Comparison of ENCODE assay signal across 27 cellular contexts in genomic region chr3:149720918-149721317, GRCh38.
"Had no signal": no experiment of that assay in that cellular context is flagged by ENCODE, and none has a peak within 500 bp of the region (broad histone marks: within the 10 kb centered on the region; RNA-seq: fewer than 3 reads in every experiment).

No MANE protein-coding gene starts in this region.

- ATAC-seq: psoas muscle; right cardiac atrium; right lobe of liver; stimulated activated effector memory CD8-positive, alpha-beta T cell treated with anti-CD3 and anti-CD28 coated beads, Interleukin-12 subunit alpha, Interleukin-12 subunit beta, amount 100 ng/mL, for 72 hours; stimulated activated naive B cell treated with anti-CD40 and anti-IgM and Interleukin-4, amounts not matched to agents 10 μg/mL and 1 μg/mL and 100 μg/mL, for 72 hours had no signal

- H3K4me3 Mint-ChIP-seq: nephron; neural progenitor cell; stimulated activated effector memory CD8-positive, alpha-beta T cell treated with anti-CD3 and anti-CD28 coated beads, Interleukin-12 subunit alpha, Interleukin-12 subunit beta, amount 100 ng/mL, for 72 hours; stimulated activated naive B cell treated with anti-CD40 and anti-IgM and Interleukin-4, amounts not matched to agents 10 μg/mL and 1 μg/mL and 100 μg/mL, for 72 hours; stimulated activated naive CD8-positive, alpha-beta T cell treated with anti-CD3 and anti-CD28 coated beads, Interleukin-15, Interleukin-2, amounts not matched to agents 100 ng/mL and 50 ng/mL, for 24 hours had no signal

- H3K4me1 ChIP-seq: neural progenitor cell, psoas muscle, right lobe of liver, thyroid gland, vagina had no signal

- H3K79me2 ChIP-seq: parathyroid adenoma had no signal

- H3K9ac ChIP-seq: neural progenitor cell, parathyroid adenoma had no signal

- DNase-seq: occipital lobe; ovary; posterior cingulate gyrus; psoas muscle; right cardiac atrium; right lobe of liver; sigmoid colon; small intestine; stimulated activated CD4-positive, alpha-beta T cell treated with anti-CD3 and anti-CD28 coated beads, Interleukin-15, amount 100 ng/mL, for 24 hours; stimulated activated CD4-positive, alpha-beta T cell treated with anti-CD3 and anti-CD28 coated beads, Interleukin-2, amount 100 ng/mL, for 24 hours; stimulated activated CD4-positive, alpha-beta T cell treated with anti-CD3 and anti-CD28 coated beads, Interleukin-2, amount 100 ng/mL, for 48 hours; stimulated activated CD4-positive, alpha-beta T cell treated with anti-CD3 and anti-CD28 coated beads, Interleukin-4, amount 100 ng/mL, for 24 hours; stimulated activated naive B cell treated with anti-CD40 and anti-IgM and Interleukin-4, amounts not matched to agents 10 μg/mL and 1 μg/mL and 100 μg/mL, for 72 hours; stimulated activated naive CD4-positive, alpha-beta T cell treated with Interleukin-2 at 50 U/mL for 16 hours; stomach; thyroid gland; upper lobe of left lung had no signal

- H3K9me3 ChIP-seq: right lobe of liver, thyroid gland, upper lobe of left lung, vagina had no signal

- H2AFZ ChIP-seq: neural progenitor cell, parathyroid adenoma had no signal

- H3K4me3 ChIP-seq: neural progenitor cell, ovary, psoas muscle, right lobe of liver, sigmoid colon, stomach, thoracic aorta, thyroid gland, tibial nerve, upper lobe of left lung, vagina had no signal

- H3K36me3 Mint-ChIP-seq: neural progenitor cell; stimulated activated effector memory CD8-positive, alpha-beta T cell treated with anti-CD3 and anti-CD28 coated beads, Interleukin-12 subunit alpha, Interleukin-12 subunit beta, amount 100 ng/mL, for 72 hours had no signal

- H3K36me3 ChIP-seq: neural progenitor cell, ovary, right lobe of liver, sigmoid colon, stomach, thoracic aorta, thyroid gland, upper lobe of left lung, vagina had no signal

- FAIRE-seq: small intestine, urothelium cell line had no signal

- H3K27me3 ChIP-seq: neural progenitor cell, ovary, right lobe of liver, sigmoid colon, stomach, thyroid gland, tibial nerve, upper lobe of left lung, vagina had no signal

- H3K4me2 ChIP-seq: neural progenitor cell had no signal

- H3K27ac ChIP-seq: neural progenitor cell, ovary, parathyroid adenoma, psoas muscle, right lobe of liver, sigmoid colon, stomach, thoracic aorta, thyroid gland, tibial nerve, upper lobe of left lung, vagina had no signal

- H3K27me3 Mint-ChIP-seq: progenitor cell of endocrine pancreas; stimulated activated naive B cell treated with anti-CD40 and anti-IgM and Interleukin-4, amounts not matched to agents 10 μg/mL and 1 μg/mL and 100 μg/mL, for 72 hours had no signal

- H3K27ac Mint-ChIP-seq: nephron; neural progenitor cell; progenitor cell of endocrine pancreas; stimulated activated effector memory CD8-positive, alpha-beta T cell treated with anti-CD3 and anti-CD28 coated beads, Interleukin-12 subunit alpha, Interleukin-12 subunit beta, amount 100 ng/mL, for 72 hours; stimulated activated naive B cell treated with anti-CD40 and anti-IgM and Interleukin-4, amounts not matched to agents 10 μg/mL and 1 μg/mL and 100 μg/mL, for 72 hours; stimulated activated naive CD8-positive, alpha-beta T cell treated with anti-CD3 and anti-CD28 coated beads, Interleukin-15, Interleukin-2, amounts not matched to agents 100 ng/mL and 50 ng/mL, for 24 hours had no signal

- H3K4me1 Mint-ChIP-seq: nephron; stimulated activated effector memory CD8-positive, alpha-beta T cell treated with anti-CD3 and anti-CD28 coated beads, Interleukin-12 subunit alpha, Interleukin-12 subunit beta, amount 100 ng/mL, for 72 hours; stimulated activated naive B cell treated with anti-CD40 and anti-IgM and Interleukin-4, amounts not matched to agents 10 μg/mL and 1 μg/mL and 100 μg/mL, for 72 hours had no signal
